ENCODE assay signal across 11 cellular contexts in the genomic region with DNA sequence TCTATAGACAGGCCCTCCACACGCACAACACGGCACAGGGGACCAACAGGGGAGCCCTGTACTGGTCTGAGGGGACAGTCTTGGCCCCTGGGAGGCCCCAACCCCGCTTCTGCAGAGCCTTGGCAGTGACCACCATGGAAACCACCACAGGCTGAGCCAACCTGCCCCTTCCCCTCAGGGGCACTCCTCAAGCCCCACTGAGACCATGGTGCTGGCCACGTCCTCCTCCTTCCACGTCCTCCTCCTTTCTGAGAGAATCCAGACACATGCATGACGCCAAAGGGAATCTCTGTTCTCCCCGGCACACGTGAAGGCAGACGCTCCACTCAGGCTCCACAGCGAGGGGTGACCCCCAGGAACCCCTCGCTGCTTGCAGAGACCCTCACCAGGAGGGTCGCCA. TPM values are rescaled to one million over a fixed set of nuclear protein-coding genes. Genes with fewer than 3 reads are reported as not detected.
DNase-seq lines count a peak whose midpoint lies in the region; ATAC-seq and TF ChIP-seq lines count a peak whose summit lies in the region.
"Had no signal": no experiment of that assay in that cellular context is flagged by ENCODE, and none has a peak within 500 bp of the region (broad histone marks: within the 10 kb centered on the region; RNA-seq: fewer than 3 reads in every experiment).

No MANE protein-coding gene starts in this region.

- intact Hi-C loops in left ventricle myocardium inferior (cut with micrococcal nuclease) (no loop called here), heart right ventricle (cut with DNase I) (loop anchor here in 1 of 10 donors (5.0 kb wide), 1 partner anchor 53 kb away; no protein-coding TSS in a partner anchor), lower lobe of right lung (cut with DNase I) (no loop called here), sciatic nerve (cut with DNase I) (no loop called here)

- H3K27ac Mint-ChIP-seq in activated naive CD8-positive, alpha-beta T cell treated with anti-CD3 and anti-CD28 coated beads for 36 hours: peak overlapping the region; percentile 34
- H3K27ac Mint-ChIP-seq in type B pancreatic cell: peak overlapping the region; percentile 92

- WGBS in heart right ventricle, 2 donors: 81 to 85% methylated on average over 12 of the region's 12 CpGs

- ATAC-seq in heart right ventricle (no peak), lower lobe of right lung (no peak), sciatic nerve (no peak)
- ATAC-seq: left cardiac atrium had no signal

- H3K4me1 ChIP-seq in left ventricle myocardium inferior: peaks cover 70% of the 10 kb centered on the region
- H3K4me1 ChIP-seq in heart right ventricle: peaks cover 16 to 66% (median 51%) of the 10 kb centered on the region in 9 donors
- H3K4me1 ChIP-seq in lower lobe of right lung: peaks cover 19% of the 10 kb centered on the region

- H3K27me3 ChIP-seq in left ventricle myocardium inferior (ENCODE audit: low read depth): no peaks in the 10 kb centered on the region
- H3K27me3 ChIP-seq in heart right ventricle: no peaks in the 10 kb centered on the region
- H3K27me3 ChIP-seq in lower lobe of right lung (ENCODE audit: low read depth): no peaks in the 10 kb centered on the region

- H3K27me3 Mint-ChIP-seq in activated naive CD8-positive, alpha-beta T cell treated with anti-CD3 and anti-CD28 coated beads for 36 hours: no peaks in the 10 kb centered on the region
- H3K27me3 Mint-ChIP-seq in type B pancreatic cell: no peaks in the 10 kb centered on the region

- H3K4me3 ChIP-seq in left ventricle myocardium inferior (peak overlapping the region; percentile 80), heart right ventricle (peak overlapping the region in 4 of 10 donors; percentile 74 to 90 (median 76)), lower lobe of right lung (peak overlapping the region; percentile 77)

- no peak for DNase-seq in left ventricle myocardium inferior
- no peak for DNase-seq in heart right ventricle
- DNase-seq in activated naive CD8-positive, alpha-beta T cell treated with anti-CD3 and anti-CD28 coated beads for 36 hours: no peak
- peak; percentile 29 for DNase-seq in lower lobe of right lung
- no peak for DNase-seq in type B pancreatic cell (ENCODE audit: extremely low spot score, unreplicated experiment)
- DNase-seq in retina: no peak
- no peak for DNase-seq in sciatic nerve (ENCODE audit: low spot score)
- DNase-seq in NCI-H82 (lab: John Stamatoyannopoulos, UW): no peak
- DNase-seq: left cardiac atrium, NCI-H2029 treated with DMSO at 0.1 percent for 48 hours, SHP77 treated with DMSO at 0.1 percent for 48 hours had no signal

- TF ChIP-seq CTCF in left ventricle myocardium inferior (IDR thresholded peaks at IDR 0.05; ENCODE audit: borderline replicate concordance) (no peak), heart right ventricle (IDR thresholded peaks at IDR 0.05) (no peak), lower lobe of right lung (IDR thresholded peaks at IDR 0.05) (no peak), type B pancreatic cell (conservative IDR thresholded peaks at IDR 0.05) (no peak)

- peaks cover 39% of the 10 kb centered on the region for H3K4me1 Mint-ChIP-seq in activated naive CD8-positive, alpha-beta T cell treated with anti-CD3 and anti-CD28 coated beads for 36 hours
- peaks cover 28% of the 10 kb centered on the region for H3K4me1 Mint-ChIP-seq in type B pancreatic cell (ENCODE audit: unreplicated experiment)

- H3K9me3 ChIP-seq in left ventricle myocardium inferior (replicated peaks) (no peaks in the 10 kb centered on the region), heart right ventricle (no peaks in the 10 kb centered on the region), lower lobe of right lung (no peaks in the 10 kb centered on the region)

- peaks cover 27% of the 10 kb centered on the region for H3K36me3 Mint-ChIP-seq in activated naive CD8-positive, alpha-beta T cell treated with anti-CD3 and anti-CD28 coated beads for 36 hours
- peaks cover 23% of the 10 kb centered on the region for H3K36me3 Mint-ChIP-seq in type B pancreatic cell

- H3K4me3 Mint-ChIP-seq in activated naive CD8-positive, alpha-beta T cell treated with anti-CD3 and anti-CD28 coated beads for 36 hours: no peak overlapping the region
- H3K4me3 Mint-ChIP-seq in type B pancreatic cell: peak overlapping the region; percentile 91

- H3K9me3 Mint-ChIP-seq in activated naive CD8-positive, alpha-beta T cell treated with anti-CD3 and anti-CD28 coated beads for 36 hours: peaks cover 2% of the 10 kb centered on the region
- H3K9me3 Mint-ChIP-seq in type B pancreatic cell: peaks cover 7% of the 10 kb centered on the region

- H3K27ac ChIP-seq in left ventricle myocardium inferior (replicated peaks) (no peak overlapping the region), heart right ventricle (no peak overlapping the region), lower lobe of right lung (no peak overlapping the region)

- H3K36me3 ChIP-seq in left ventricle myocardium inferior (peaks cover 41% of the 10 kb centered on the region), heart right ventricle (peaks cover 3 to 52% (median 34%) of the 10 kb centered on the region in 9 donors), lower lobe of right lung (peaks cover 49% of the 10 kb centered on the region)

RNA-seq across cellular contexts. Expression of gene BRD1, which starts 2.7 kb away (rescaled TPM):
- 14.9 TPM for total RNA-seq in left ventricle myocardium inferior
- 10 to 100 TPM; 14.6 to 23.2 (median 16.9) TPM for total RNA-seq in heart right ventricle
- 10 to 100 TPM in 1 of 2 donors, 1 to 10 TPM in 1; 8.2 to 22.9 TPM for polyA plus RNA-seq in heart right ventricle
- total RNA-seq in activated naive CD8-positive, alpha-beta T cell treated with anti-CD3 and anti-CD28 coated beads for 36 hours: 10 to 100 TPM; 22.7 to 23.2 TPM
- 37.4 TPM for total RNA-seq in lower lobe of right lung
- 51.1 and 53.0 TPM in 2 replicates for total RNA-seq in type B pancreatic cell (ENCODE audit: low replicate concordance)
- total RNA-seq in sciatic nerve: 37.7 TPM

RNA-seq across cellular contexts. Expression of gene ZBED4, which starts 28.7 kb away (rescaled TPM):
- total RNA-seq in left ventricle myocardium inferior (4.1 TPM), heart right ventricle (1 to 10 TPM; 3.5 to 5.9 (median 4.4) TPM), lower lobe of right lung (12.7 TPM), type B pancreatic cell (ENCODE audit: low replicate concordance) (25.5 and 29.1 TPM in 2 replicates), sciatic nerve (8.0 TPM)
- 1 to 10 TPM; 2.6 to 3.2 TPM for polyA plus RNA-seq in heart right ventricle
- 10 to 100 TPM; 20.6 to 20.7 TPM for total RNA-seq in activated naive CD8-positive, alpha-beta T cell treated with anti-CD3 and anti-CD28 coated beads for 36 hours
